Comparison of ENCODE assay signal across 21 cellular contexts in genomic region chr4:88217169-88217568, GRCh38.
"Had no signal": no experiment of that assay in that cellular context is flagged by ENCODE, and none has a peak within 500 bp of the region (broad histone marks: within the 10 kb centered on the region; RNA-seq: fewer than 3 reads in every experiment).

No MANE protein-coding gene starts in this region.

- H3K27ac ChIP-seq: KMS-11, SJSA1, SK-N-MC had no signal

- DNase-seq: Kasumi-1, MM.1S, NCI-H1092 treated with DMSO at 0.1 percent for 48 hours, NCI-H1436, NCI-H187, NCI-H2029, NCI-H2081 treated with DMSO at 0.1 percent for 48 hours, NCI-H2171, NCI-H226, NCI-H446, NCI-H510A, NCI-H524 treated with DMSO at 0.1 percent for 48 hours, NCI-H82, Right ventricle myocardium superior, RPMI8226, SIG-M5 had no signal

- H3K4me1 ChIP-seq: SJSA1 had no signal

- H3K27ac Mint-ChIP-seq: IgD-negative memory B cell had no signal

- H3K27me3 ChIP-seq: SJSA1 had no signal

- H3K9me3 ChIP-seq: SJSA1 had no signal

- H3K36me3 ChIP-seq: SJSA1 had no signal

- H3K4me3 Mint-ChIP-seq: IgD-negative memory B cell had no signal

- H3K4me3 ChIP-seq: K562, SJSA1, SK-N-MC had no signal

- H3K27me3 Mint-ChIP-seq: IgD-negative memory B cell had no signal

- H3K36me3 Mint-ChIP-seq: IgD-negative memory B cell had no signal
